In the genomic region with DNA sequence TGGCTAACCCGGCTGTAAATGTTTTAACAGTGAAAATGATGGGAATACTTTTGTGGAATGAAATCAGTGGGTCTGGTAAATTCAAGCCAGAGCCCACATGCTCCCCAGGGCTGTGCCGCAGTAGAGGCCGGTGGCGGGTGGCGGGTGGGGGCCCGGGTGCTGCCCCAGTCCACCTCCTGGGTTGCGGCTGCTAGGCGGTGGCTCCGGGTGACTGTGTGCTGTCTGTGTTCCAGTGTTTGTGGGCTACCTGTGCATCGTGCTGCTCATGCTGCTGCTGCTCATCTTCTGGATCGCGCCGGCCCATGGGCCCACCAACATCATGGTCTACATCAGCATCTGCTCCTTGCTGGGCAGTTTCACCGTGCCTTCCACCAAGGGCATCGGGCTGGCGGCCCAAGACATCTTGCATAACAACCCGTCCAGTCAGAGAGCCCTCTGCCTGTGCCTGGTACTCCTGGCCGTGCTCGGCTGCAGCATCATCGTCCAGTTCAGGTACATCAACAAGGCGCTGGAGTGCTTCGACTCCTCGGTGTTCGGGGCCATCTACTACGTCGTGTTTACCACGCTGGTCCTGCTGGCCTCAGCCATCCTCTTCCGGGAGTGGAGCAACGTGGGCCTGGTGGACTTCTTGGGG, we compare ENCODE assay signal across 20 cellular contexts.
"Had no signal": no experiment of that assay in that cellular context is flagged by ENCODE, and none has a peak within 500 bp of the region (broad histone marks: within the 10 kb centered on the region; RNA-seq: fewer than 3 reads in every experiment).

No MANE protein-coding gene starts in this region.

- H3K27me3 ChIP-seq: SJSA1 had no signal

- FAIRE-seq: RCC 7860 had no signal

- H3K9me3 ChIP-seq: SJSA1 had no signal

- H3K4me3 ChIP-seq: SJSA1, SK-N-MC had no signal

- DNase-seq: MV-4-11, NCI-H1048, NCI-H1105, NCI-H1417, NCI-H1436 treated with DMSO at 0.1 percent for 48 hours, NCI-H1694, NCI-H187 treated with DMSO at 0.1 percent for 48 hours, NCI-H2029 treated with DMSO at 0.1 percent for 48 hours, NCI-H2107, NCI-H2227 treated with DMSO at 0.1 percent for 48 hours, NCI-H524 treated with DMSO at 0.1 percent for 48 hours, NCI-H69, NCI-H774, Right ventricle myocardium superior, RPMI8226, SIG-M5 had no signal

- H3K9ac ChIP-seq: KMS-11 had no signal

- H3K27ac ChIP-seq: KMS-11, SJSA1, SK-N-MC had no signal

- H3K4me2 ChIP-seq: KMS-11 had no signal

- H3K4me1 ChIP-seq: SJSA1 had no signal
